In the genomic region with DNA sequence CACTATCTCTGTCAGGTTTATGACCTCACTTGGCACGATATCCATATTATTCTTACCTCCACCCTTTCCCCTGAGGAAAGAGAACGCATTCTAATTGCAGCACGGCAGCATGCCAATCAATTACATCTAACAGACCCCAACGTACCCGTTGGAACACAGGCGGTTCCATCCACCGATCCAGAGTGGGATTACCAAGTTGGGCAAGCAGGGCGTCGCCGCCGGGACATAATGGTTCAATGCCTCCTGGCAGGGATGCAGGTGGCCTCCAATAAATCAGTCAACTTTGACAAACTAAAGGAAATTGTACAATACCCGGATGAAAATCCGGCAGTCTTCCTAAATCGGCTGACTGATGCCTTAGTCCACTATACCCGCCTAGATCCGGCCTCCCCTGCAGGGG, we compare ENCODE assay signal across 21 cellular contexts. TPM values are rescaled to one million over a fixed set of nuclear protein-coding genes. Genes with fewer than 3 reads are reported as not detected.
DNase-seq lines count a peak whose midpoint lies in the region; ATAC-seq and TF ChIP-seq lines count a peak whose summit lies in the region.
"Had no signal": no experiment of that assay in that cellular context is flagged by ENCODE, and none has a peak within 500 bp of the region (broad histone marks: within the 10 kb centered on the region; RNA-seq: fewer than 3 reads in every experiment).

No MANE protein-coding gene starts in this region.

- H3K4me3 ChIP-seq in osteoblast (ENCODE audit: insufficient read depth, low read length), result no peak overlapping the region
- H3K4me3 ChIP-seq: A549; BLaER1 treated with 17β-estradiol and CSF1 and Interleukin-3, amounts not matched to agents 10 nM and 100 nM had no signal

- no peaks in the 10 kb centered on the region for H3K79me2 ChIP-seq in osteoblast (ENCODE audit: insufficient read depth, low read length)

- ATAC-seq in natural killer cell, result no peak
- ATAC-seq: A549; CD8-positive, alpha-beta T cell had no signal

- peaks cover 13% of the 10 kb centered on the region for H3K9me3 Mint-ChIP-seq in activated CD4-positive, alpha-beta T cell treated with anti-CD3 and anti-CD28 coated beads, Interleukin-2, amount 10 ng/mL, durations not matched to agents 24 days and 14 days
- H3K9me3 Mint-ChIP-seq in progenitor cell of endocrine pancreas (ENCODE audit: low read depth), result peaks cover 35% of the 10 kb centered on the region
- peaks cover 10 to 16% of the 10 kb centered on the region in 2 donors for H3K9me3 Mint-ChIP-seq in natural killer cell

- H3K27me3 Mint-ChIP-seq in activated CD4-positive, alpha-beta T cell treated with anti-CD3 and anti-CD28 coated beads, Interleukin-2, amount 10 ng/mL, durations not matched to agents 24 days and 14 days, result no peaks in the 10 kb centered on the region
- H3K27me3 Mint-ChIP-seq in progenitor cell of endocrine pancreas (no peaks in the 10 kb centered on the region), natural killer cell (ENCODE audit: low read depth in 2 of 2) (peaks cover 0 to 3% of the 10 kb centered on the region in 2 donors)
- H3K27me3 Mint-ChIP-seq: B cell; CD4-positive, alpha-beta T cell had no signal

- no peak overlapping the region for H3K4me2 ChIP-seq in osteoblast (ENCODE audit: insufficient read depth, low read length)
- H3K4me2 ChIP-seq: A549; BLaER1 treated with 17β-estradiol and CSF1 and Interleukin-3, amounts not matched to agents 10 nM and 100 nM had no signal

- H3K27ac ChIP-seq in osteoblast (ENCODE audit: low read depth, low read length), result no peak overlapping the region
- H3K27ac ChIP-seq: 22Rv1; A549; BLaER1 treated with 17β-estradiol and CSF1 and Interleukin-3, amounts not matched to agents 10 nM and 100 nM; C4-2B had no signal

- H3K27me3 ChIP-seq in osteoblast (ENCODE audit: insufficient read depth, low read length), result no peaks in the 10 kb centered on the region
- H3K27me3 ChIP-seq: BLaER1 treated with 17β-estradiol and CSF1 and Interleukin-3, amounts not matched to agents 10 nM and 100 nM had no signal

- intact Hi-C loops in activated CD4-positive, alpha-beta T cell treated with anti-CD3 and anti-CD28 coated beads, Interleukin-2, amount 10 ng/mL, durations not matched to agents 24 days and 14 days (cut with micrococcal nuclease), result no loop called here
- intact Hi-C loops in natural killer cell (cut with micrococcal nuclease), result no loop called here

- no peak for TF ChIP-seq CTCF in osteoblast (IDR thresholded peaks at IDR 0.05; ENCODE audit: extremely low read depth, low read depth, low read length)
- TF ChIP-seq CTCF in progenitor cell of endocrine pancreas (IDR thresholded peaks at IDR 0.05; ENCODE audit: unreplicated experiment), result no peak
- no peak for TF ChIP-seq CTCF in natural killer cell (IDR thresholded peaks at IDR 0.05)

- no peaks in the 10 kb centered on the region for H3K36me3 ChIP-seq in osteoblast (ENCODE audit: insufficient read depth, low read length)
- H3K36me3 ChIP-seq: BLaER1 treated with 17β-estradiol and CSF1 and Interleukin-3, amounts not matched to agents 10 nM and 100 nM had no signal

- no peaks in the 10 kb centered on the region for H3K36me3 Mint-ChIP-seq in activated CD4-positive, alpha-beta T cell treated with anti-CD3 and anti-CD28 coated beads, Interleukin-2, amount 10 ng/mL, durations not matched to agents 24 days and 14 days (ENCODE audit: low read depth)
- no peaks in the 10 kb centered on the region for H3K36me3 Mint-ChIP-seq in progenitor cell of endocrine pancreas (ENCODE audit: insufficient read depth)
- H3K36me3 Mint-ChIP-seq in natural killer cell, result peaks cover 3% of the 10 kb centered on the region
- H3K36me3 Mint-ChIP-seq: CD8-positive, alpha-beta T cell had no signal

- no peaks in the 10 kb centered on the region for H3K9me3 ChIP-seq in osteoblast (ENCODE audit: low read depth, low read length)
- H3K9me3 ChIP-seq: Caco-2 had no signal

- no peak overlapping the region for H3K4me3 Mint-ChIP-seq in activated CD4-positive, alpha-beta T cell treated with anti-CD3 and anti-CD28 coated beads, Interleukin-2, amount 10 ng/mL, durations not matched to agents 24 days and 14 days
- H3K4me3 Mint-ChIP-seq in progenitor cell of endocrine pancreas (ENCODE audit: low read depth) (no peak overlapping the region), natural killer cell (no peak overlapping the region)
- H3K4me3 Mint-ChIP-seq: B cell; CD4-positive, alpha-beta T cell; CD8-positive, alpha-beta T cell had no signal

- H2AFZ ChIP-seq in osteoblast (ENCODE audit: low read length), result no peak overlapping the region

- no peaks in the 10 kb centered on the region for H4K20me1 ChIP-seq in osteoblast (ENCODE audit: insufficient read depth, low read length)
- H4K20me1 ChIP-seq: BLaER1 treated with 17β-estradiol and CSF1 and Interleukin-3, amounts not matched to agents 10 nM and 100 nM had no signal

- no peaks in the 10 kb centered on the region for H3K4me1 ChIP-seq in osteoblast (ENCODE audit: insufficient read depth, low read length)
- H3K4me1 ChIP-seq: A549; BLaER1 treated with 17β-estradiol and CSF1 and Interleukin-3, amounts not matched to agents 10 nM and 100 nM; Caco-2 had no signal

- H3K4me1 Mint-ChIP-seq in activated CD4-positive, alpha-beta T cell treated with anti-CD3 and anti-CD28 coated beads, Interleukin-2, amount 10 ng/mL, durations not matched to agents 24 days and 14 days, result no peaks in the 10 kb centered on the region
- H3K4me1 Mint-ChIP-seq in progenitor cell of endocrine pancreas (ENCODE audit: low read depth) (no peaks in the 10 kb centered on the region), natural killer cell (no peaks in the 10 kb centered on the region)
- H3K4me1 Mint-ChIP-seq: B cell had no signal

- no peak overlapping the region for H3K27ac Mint-ChIP-seq in activated CD4-positive, alpha-beta T cell treated with anti-CD3 and anti-CD28 coated beads, Interleukin-2, amount 10 ng/mL, durations not matched to agents 24 days and 14 days
- H3K27ac Mint-ChIP-seq in progenitor cell of endocrine pancreas (peak overlapping the region; percentile 34), natural killer cell (no peak overlapping the region)
- H3K27ac Mint-ChIP-seq: B cell; CD4-positive, alpha-beta T cell; CD8-positive, alpha-beta T cell had no signal

- DNase-seq in NCI-H748 (lab: John Stamatoyannopoulos, UW; ENCODE audit: unreplicated experiment) (peak; percentile 72), NCI-H748 treated with DMSO at 0.1 percent for 48 hours (lab: John Stamatoyannopoulos, UW) (no peak), osteoblast (ENCODE audit: insufficient read length, low spot score, missing footprints) (peak; percentile 18), progenitor cell of endocrine pancreas (ENCODE audit: low spot score, unreplicated experiment) (no peak), OCI-M2 (lab: John Stamatoyannopoulos, UW; ENCODE audit: unreplicated experiment) (no peak), natural killer cell (no peak)
- DNase-seq in activated CD4-positive, alpha-beta T cell treated with anti-CD3 and anti-CD28 coated beads, Interleukin-2, amount 10 ng/mL, durations not matched to agents 24 days and 14 days, result peak; percentile 39
- DNase-seq in activated CD4-positive, alpha-beta T cell treated with anti-CD3 and anti-CD28 coated beads, Interleukin-2, amount 50 U/mL, for 48 hours, result no peak
- DNase-seq: AML-193; Caco-2; Calu3; CD4-positive, alpha-beta T cell; CD8-positive, alpha-beta T cell; DMS79 treated with DMSO at 0.1 percent for 48 hours; GF-D8 had no signal

RNA-seq across cellular contexts. Expression of gene OR56A3, which starts 12.1 kb away (rescaled TPM):
- not detected in 2 replicates for total RNA-seq in activated CD4-positive, alpha-beta T cell treated with anti-CD3 and anti-CD28 coated beads, Interleukin-2, amount 10 ng/mL, durations not matched to agents 24 days and 14 days
- total RNA-seq in osteoblast, result not detected in 2 replicates
- total RNA-seq in progenitor cell of endocrine pancreas, result not detected in 2 replicates
- not detected for total RNA-seq in natural killer cell
- total RNA-seq: A172; B cell; Caco-2; Calu3; CD4-positive, alpha-beta T cell; CD8-positive, alpha-beta T cell had no signal

RNA-seq across cellular contexts. Expression of gene OR52E5, which starts 37.0 kb away (rescaled TPM):
- total RNA-seq in activated CD4-positive, alpha-beta T cell treated with anti-CD3 and anti-CD28 coated beads, Interleukin-2, amount 10 ng/mL, durations not matched to agents 24 days and 14 days, result not detected in 2 replicates
- total RNA-seq in osteoblast (not detected in 2 replicates), progenitor cell of endocrine pancreas (not detected in 2 replicates), natural killer cell (not detected)
- total RNA-seq: A172; B cell; Caco-2; Calu3; CD4-positive, alpha-beta T cell; CD8-positive, alpha-beta T cell had no signal

RNA-seq across cellular contexts. Expression of gene OR56A5, which starts 38.3 kb away (rescaled TPM):
- total RNA-seq in activated CD4-positive, alpha-beta T cell treated with anti-CD3 and anti-CD28 coated beads, Interleukin-2, amount 10 ng/mL, durations not matched to agents 24 days and 14 days, result not detected in 2 replicates
- total RNA-seq in osteoblast, result not detected in 2 replicates
- not detected in 2 replicates for total RNA-seq in progenitor cell of endocrine pancreas
- under 1 TPM in 1 of 3 donors, not detected in 2; 0.41 TPM for total RNA-seq in natural killer cell
- total RNA-seq: A172; B cell; Caco-2; Calu3; CD4-positive, alpha-beta T cell; CD8-positive, alpha-beta T cell had no signal

RNA-seq across cellular contexts. Expression of gene OR52E4, which starts 49.6 kb away (rescaled TPM):
- total RNA-seq in activated CD4-positive, alpha-beta T cell treated with anti-CD3 and anti-CD28 coated beads, Interleukin-2, amount 10 ng/mL, durations not matched to agents 24 days and 14 days, result not detected in 2 replicates
- total RNA-seq in osteoblast, result not detected in 2 replicates
- not detected in 2 replicates for total RNA-seq in progenitor cell of endocrine pancreas
- total RNA-seq in natural killer cell, result not detected
- total RNA-seq: A172; B cell; Caco-2; Calu3; CD4-positive, alpha-beta T cell; CD8-positive, alpha-beta T cell had no signal

RNA-seq across cellular contexts. Expression of gene OR52L1, which starts 56.8 kb away (rescaled TPM):
- total RNA-seq in activated CD4-positive, alpha-beta T cell treated with anti-CD3 and anti-CD28 coated beads, Interleukin-2, amount 10 ng/mL, durations not matched to agents 24 days and 14 days, result not detected in 2 replicates
- total RNA-seq in osteoblast (not detected in 2 replicates), progenitor cell of endocrine pancreas (not detected in 2 replicates), natural killer cell (under 1 TPM in 1 of 3 donors, not detected in 2; 0.35 TPM)
- total RNA-seq: A172; B cell; Caco-2; Calu3; CD4-positive, alpha-beta T cell; CD8-positive, alpha-beta T cell had no signal

Comparison
In these comparisons a context has a peak if more than half of its experiments do, and no peak if none do; other contexts are left out.
1. DNase-seq: peak in NCI-H748 (single experiment), activated CD4-positive, alpha-beta T cell treated with anti-CD3 and anti-CD28 coated beads, Interleukin-2, amount 10 ng/mL, durations not matched to agents 24 days and 14 days (single experiment) and osteoblast (single experiment); none in NCI-H748 treated with DMSO at 0.1 percent for 48 hours (single experiment), activated CD4-positive, alpha-beta T cell treated with anti-CD3 and anti-CD28 coated beads, Interleukin-2, amount 50 U/mL, for 48 hours (0 of 2), progenitor cell of endocrine pancreas (single experiment), OCI-M2 (single experiment) and natural killer cell (single experiment).